ENCODE assay signal across 28 cellular contexts in genomic region chr5:147742151-147742550, GRCh38. TPM values are rescaled to one million over a fixed set of nuclear protein-coding genes. Genes with fewer than 3 reads are reported as not detected.
"Had no signal": no experiment of that assay in that cellular context is flagged by ENCODE, and none has a peak within 500 bp of the region (broad histone marks: within the 10 kb centered on the region; RNA-seq: fewer than 3 reads in every experiment).

No MANE protein-coding gene starts in this region.

- H3K4me1 Mint-ChIP-seq: activated CD4-positive, alpha-beta memory T cell treated with anti-CD3 and anti-CD28 coated beads, Interleukin-2, amount 10 ng/mL, durations not matched to agents 7 days and 5 days; activated CD4-positive, alpha-beta T cell treated with anti-CD3 and anti-CD28 coated beads, Interleukin-2, amount 10 ng/mL, durations not matched to agents 7 days and 5 days; activated naive CD4-positive, alpha-beta T cell treated with anti-CD3 and anti-CD28 coated beads, Interleukin-2, amount 10 ng/mL, durations not matched to agents 7 days and 5 days; activated naive CD8-positive, alpha-beta T cell treated with anti-CD3 and anti-CD28 coated beads, Interleukin-2, amount 10 ng/mL, durations not matched to agents 7 days and 5 days had no signal

- H3K27ac Mint-ChIP-seq: activated CD4-positive, alpha-beta memory T cell treated with anti-CD3 and anti-CD28 coated beads, Interleukin-2, amount 10 ng/mL, durations not matched to agents 7 days and 5 days; activated CD4-positive, alpha-beta T cell treated with anti-CD3 and anti-CD28 coated beads, Interleukin-2, amount 10 ng/mL, durations not matched to agents 7 days and 5 days; activated naive CD4-positive, alpha-beta T cell treated with anti-CD3 and anti-CD28 coated beads, Interleukin-2, amount 10 ng/mL, durations not matched to agents 7 days and 5 days; activated naive CD4-positive, alpha-beta T cell treated with anti-CD3 and anti-CD28 coated beads, Interleukin-2, amount 50 U/mL, for 72 hours; activated naive CD8-positive, alpha-beta T cell treated with anti-CD3 and anti-CD28 coated beads, Interleukin-2, amount 10 ng/mL, durations not matched to agents 7 days and 5 days; activated T-cell treated with anti-CD3 and anti-CD28 coated beads, Interleukin-2, amount 50 U/mL, for 24 hours; activated T-cell treated with anti-CD3 and anti-CD28 coated beads, Interleukin-2, amount 50 U/mL, for 72 hours; dendritic cell treated with granulocyte-macrophage colony-stimulating factor and Interleukin-4, amounts not matched to agents 40 ng/mL and 50 ng/mL, for 4 days; endodermal cell; WTC11 had no signal

- H3K9me3 ChIP-seq: ascending aorta had no signal

- H3K36me3 Mint-ChIP-seq: activated naive CD4-positive, alpha-beta T cell treated with anti-CD3 and anti-CD28 coated beads, Interleukin-2, amount 10 ng/mL, durations not matched to agents 7 days and 5 days; activated naive CD4-positive, alpha-beta T cell treated with anti-CD3 and anti-CD28 coated beads, Interleukin-2, amount 50 U/mL, for 72 hours; activated naive CD8-positive, alpha-beta T cell treated with anti-CD3 and anti-CD28 coated beads, Interleukin-2, amount 10 ng/mL, durations not matched to agents 7 days and 5 days; WTC11 had no signal

- H3K27me3 ChIP-seq: ascending aorta, brain microvascular endothelial cell, dorsolateral prefrontal cortex had no signal

- H3K9me3 Mint-ChIP-seq: activated CD4-positive, alpha-beta memory T cell treated with anti-CD3 and anti-CD28 coated beads, Interleukin-2, amount 10 ng/mL, durations not matched to agents 7 days and 5 days; activated CD4-positive, alpha-beta T cell treated with anti-CD3 and anti-CD28 coated beads, Interleukin-2, amount 10 ng/mL, durations not matched to agents 7 days and 5 days; activated naive CD4-positive, alpha-beta T cell treated with anti-CD3 and anti-CD28 coated beads, Interleukin-2, amount 10 ng/mL, durations not matched to agents 7 days and 5 days; activated naive CD8-positive, alpha-beta T cell treated with anti-CD3 and anti-CD28 coated beads, Interleukin-2, amount 10 ng/mL, durations not matched to agents 7 days and 5 days; activated T-cell treated with anti-CD3 and anti-CD28 coated beads, Interleukin-2, amount 50 U/mL, for 24 hours; activated T-cell treated with anti-CD3 and anti-CD28 coated beads, Interleukin-2, amount 50 U/mL, for 72 hours; central memory CD8-positive, alpha-beta T cell; dendritic cell treated with granulocyte-macrophage colony-stimulating factor and Interleukin-4, amounts not matched to agents 40 ng/mL and 50 ng/mL, for 4 days; endodermal cell; WTC11 had no signal

- H3K4me1 ChIP-seq: ascending aorta had no signal

- H3K27me3 Mint-ChIP-seq: activated CD4-positive, alpha-beta memory T cell treated with anti-CD3 and anti-CD28 coated beads, Interleukin-2, amount 10 ng/mL, durations not matched to agents 7 days and 5 days; activated CD4-positive, alpha-beta T cell treated with anti-CD3 and anti-CD28 coated beads, Interleukin-2, amount 10 ng/mL, durations not matched to agents 7 days and 5 days; activated naive CD4-positive, alpha-beta T cell treated with anti-CD3 and anti-CD28 coated beads, Interleukin-2, amount 10 ng/mL, durations not matched to agents 7 days and 5 days; activated naive CD8-positive, alpha-beta T cell treated with anti-CD3 and anti-CD28 coated beads, Interleukin-2, amount 10 ng/mL, durations not matched to agents 7 days and 5 days; activated T-cell treated with anti-CD3 and anti-CD28 coated beads, Interleukin-2, amount 50 U/mL, for 24 hours; central memory CD8-positive, alpha-beta T cell; dendritic cell treated with granulocyte-macrophage colony-stimulating factor and Interleukin-4, amounts not matched to agents 40 ng/mL and 50 ng/mL, for 4 days had no signal

- H3K27ac ChIP-seq: ascending aorta, brain microvascular endothelial cell, coronary artery, VCaP had no signal

- H3K36me3 ChIP-seq: ascending aorta, brain microvascular endothelial cell had no signal

- H3K4me3 ChIP-seq: ascending aorta, coronary artery, dorsolateral prefrontal cortex had no signal

- H3K4me3 Mint-ChIP-seq: activated CD4-positive, alpha-beta memory T cell treated with anti-CD3 and anti-CD28 coated beads, Interleukin-2, amount 10 ng/mL, durations not matched to agents 7 days and 5 days; activated CD4-positive, alpha-beta T cell treated with anti-CD3 and anti-CD28 coated beads, Interleukin-2, amount 10 ng/mL, durations not matched to agents 7 days and 5 days; activated naive CD4-positive, alpha-beta T cell treated with anti-CD3 and anti-CD28 coated beads, Interleukin-2, amount 10 ng/mL, durations not matched to agents 7 days and 5 days; activated naive CD8-positive, alpha-beta T cell treated with anti-CD3 and anti-CD28 coated beads, Interleukin-2, amount 10 ng/mL, durations not matched to agents 7 days and 5 days; activated T-cell treated with anti-CD3 and anti-CD28 coated beads, Interleukin-2, amount 50 U/mL, for 24 hours; activated T-cell treated with anti-CD3 and anti-CD28 coated beads, Interleukin-2, amount 50 U/mL, for 72 hours; central memory CD8-positive, alpha-beta T cell; dendritic cell treated with granulocyte-macrophage colony-stimulating factor and Interleukin-4, amounts not matched to agents 40 ng/mL and 50 ng/mL, for 4 days; endodermal cell; WTC11 had no signal

- DNase-seq: activated CD4-positive, alpha-beta memory T cell treated with anti-CD3 and anti-CD28 coated beads, Interleukin-2, amount 10 ng/mL, durations not matched to agents 7 days and 5 days; activated CD4-positive, alpha-beta T cell treated with anti-CD3 and anti-CD28 coated beads for 1 hour; activated CD4-positive, alpha-beta T cell treated with anti-CD3 and anti-CD28 coated beads for 4 hours; activated CD4-positive, alpha-beta T cell treated with anti-CD3 and anti-CD28 coated beads, Interleukin-2, amount 10 ng/mL, durations not matched to agents 7 days and 5 days; activated CD4-positive, alpha-beta T cell treated with anti-CD3 and anti-CD28 coated beads, Interleukin-2, amount 50 U/mL, for 4 hours; activated CD8-positive, alpha-beta memory T cell treated with anti-CD3 and anti-CD28 coated beads, Interleukin-2, amount 50 U/mL, for 48 hours; activated gamma-delta T cell; activated naive CD4-positive, alpha-beta T cell; activated naive CD4-positive, alpha-beta T cell treated with anti-CD3 and anti-CD28 coated beads, Interleukin-2, amount 10 ng/mL, durations not matched to agents 7 days and 5 days; activated naive CD8-positive, alpha-beta T cell treated with anti-CD3 and anti-CD28 coated beads, Interleukin-2, amount 10 ng/mL, durations not matched to agents 7 days and 5 days; activated T-cell treated with anti-CD3 and anti-CD28 coated beads for 4 hours; activated T-cell treated with anti-CD3 and anti-CD28 coated beads, Interleukin-2, amount 50 U/mL, for 24 hours; activated T-cell treated with anti-CD3 and anti-CD28 coated beads, Interleukin-2, amount 50 U/mL, for 72 hours; brain microvascular endothelial cell; dorsolateral prefrontal cortex; effector memory CD4-positive, alpha-beta T cell; endodermal cell; foreskin fibroblast; head of caudate nucleus; T-helper 2 cell had no signal

RNA-seq across cellular contexts. Expression of gene JAKMIP2, which starts 40.4 kb away (rescaled TPM):
- total RNA-seq: ascending aorta, bronchial epithelial cell had no signal
